7 cellular contexts compared by ENCODE assay signal in the genomic region with DNA sequence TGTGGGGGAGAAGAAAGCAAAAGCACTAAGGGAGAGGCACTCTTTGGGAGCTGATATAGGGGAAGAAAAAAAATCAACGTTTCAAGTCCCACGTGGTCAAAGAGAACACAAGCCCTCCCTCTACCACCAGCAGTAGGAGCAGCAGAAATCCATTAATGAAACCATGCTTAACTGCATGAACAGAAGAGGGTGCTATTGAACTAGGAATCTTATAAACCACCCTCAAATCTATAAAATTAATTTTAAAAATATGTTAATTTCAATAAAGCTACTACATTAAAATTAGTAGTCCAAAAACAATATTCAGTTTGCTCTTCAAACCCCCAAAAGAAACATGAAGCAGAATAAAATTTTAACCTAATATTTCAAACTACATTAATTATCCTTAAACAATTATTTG.
DNase-seq lines count a peak whose midpoint lies in the region; ATAC-seq and TF ChIP-seq lines count a peak whose summit lies in the region.

No MANE protein-coding gene starts in this region.

- no peak overlapping the region for H3K27ac ChIP-seq in GM23338 (ENCODE audit: low read depth)

- H3K79me2 ChIP-seq in GM23338 (replicated peaks; ENCODE audit: insufficient read depth): no peaks in the 10 kb centered on the region

- no peaks in the 10 kb centered on the region for H3K4me1 ChIP-seq in GM23338 (ENCODE audit: insufficient read depth)

- H3K27me3 Mint-ChIP-seq in GM23338 (ENCODE audit: insufficient read depth, low read depth, poor library complexity) (peaks cover 2% of the 10 kb centered on the region), osteocyte (ENCODE audit: unreplicated experiment) (peaks cover 3% of the 10 kb centered on the region)
- peaks cover 10% of the 10 kb centered on the region for H3K27me3 Mint-ChIP-seq in activated CD4-positive, alpha-beta T cell treated with anti-CD3 and anti-CD28 coated beads, Interleukin-2, amount 10 ng/mL, durations not matched to agents 7 days and 5 days

- H3K4me1 Mint-ChIP-seq in GM23338 (peaks cover 3% of the 10 kb centered on the region; the same call in 1 of the 3 replicates), osteocyte (ENCODE audit: unreplicated experiment) (peaks cover 5% of the 10 kb centered on the region)
- H3K4me1 Mint-ChIP-seq in activated CD4-positive, alpha-beta T cell treated with anti-CD3 and anti-CD28 coated beads, Interleukin-2, amount 10 ng/mL, durations not matched to agents 7 days and 5 days: no peaks in the 10 kb centered on the region

- no peaks in the 10 kb centered on the region for H3F3A ChIP-seq in GM23338 (replicated peaks; ENCODE audit: low read depth)

- CTCF ChIA-PET in activated CD4-positive, alpha-beta T cell treated with anti-CD3 and anti-CD28 coated beads, Interleukin-2, amount 10 ng/mL, durations not matched to agents 7 days and 5 days (lab: Charles Lee): interaction anchor here (0.9 to 1.1 kb wide), 2 partner anchors 11 to 91 kb away, joined by 3 read pairs; no protein-coding TSS in a partner anchor

- no peaks in the 10 kb centered on the region for H3K36me3 ChIP-seq in GM23338 (ENCODE audit: insufficient read depth)

- no peak overlapping the region for H3K4me2 ChIP-seq in GM23338

- no peak overlapping the region for H3K27ac Mint-ChIP-seq in GM23338
- H3K27ac Mint-ChIP-seq in osteocyte (ENCODE audit: unreplicated experiment): no peak overlapping the region
- no peak overlapping the region for H3K27ac Mint-ChIP-seq in activated CD4-positive, alpha-beta T cell treated with anti-CD3 and anti-CD28 coated beads, Interleukin-2, amount 10 ng/mL, durations not matched to agents 7 days and 5 days

- H3K4me3 Mint-ChIP-seq in GM23338 (no peak overlapping the region), osteocyte (ENCODE audit: unreplicated experiment) (no peak overlapping the region)
- no peak overlapping the region for H3K4me3 Mint-ChIP-seq in activated CD4-positive, alpha-beta T cell treated with anti-CD3 and anti-CD28 coated beads, Interleukin-2, amount 10 ng/mL, durations not matched to agents 7 days and 5 days

- in situ Hi-C loops in T47D (cut with HindIII; ENCODE audit: low pct_unique_long_range_greater_than_20kb, low sequenced_read_pairs): no loop called here

- ATAC-seq in GM23338: peak; percentile 77
- no peak for ATAC-seq in GM19395 (IDR thresholded peaks at IDR 0.05; ENCODE audit: unreplicated experiment)
- ATAC-seq in HG03196 (IDR thresholded peaks at IDR 0.05; ENCODE audit: unreplicated experiment): no peak

- no peaks in the 10 kb centered on the region for H3K27me3 ChIP-seq in GM23338 (ENCODE audit: insufficient read depth)

- H4K20me1 ChIP-seq in GM23338 (replicated peaks; ENCODE audit: insufficient read depth): no peaks in the 10 kb centered on the region

- DNase-seq in GM23338 (ENCODE audit: low spot score) (peak; percentile 68), NCI-H2081 (lab: John Stamatoyannopoulos, UW) (peak; percentile 80 to 88), T47D (ENCODE audit: low read depth in 1 of 2, low spot score in 1 of 2) (peak; percentile 30 to 66), osteocyte (ENCODE audit: extremely low spot score, unreplicated experiment) (no peak)
- DNase-seq in activated CD4-positive, alpha-beta T cell treated with anti-CD3 and anti-CD28 coated beads, Interleukin-2, amount 10 ng/mL, durations not matched to agents 7 days and 5 days: no peak

- H3K9me2 ChIP-seq in GM23338 (ENCODE audit: insufficient read depth): no peaks in the 10 kb centered on the region

- H3K9me3 Mint-ChIP-seq in GM23338 (peaks cover 6% of the 10 kb centered on the region; the same call in 2 of the 3 replicates), osteocyte (ENCODE audit: unreplicated experiment) (peaks cover 17% of the 10 kb centered on the region)
- H3K9me3 Mint-ChIP-seq in activated CD4-positive, alpha-beta T cell treated with anti-CD3 and anti-CD28 coated beads, Interleukin-2, amount 10 ng/mL, durations not matched to agents 7 days and 5 days: no peaks in the 10 kb centered on the region

- POLR2A ChIA-PET in activated CD4-positive, alpha-beta T cell treated with anti-CD3 and anti-CD28 coated beads, Interleukin-2, amount 10 ng/mL, durations not matched to agents 7 days and 5 days (lab: Charles Lee): no interaction called here

- peak; percentile 63 to 74 for TF ChIP-seq CTCF in GM23338 (conservative IDR thresholded peaks at IDR 0.05; ENCODE audit: low read depth in 2 of 2)
- TF ChIP-seq CTCF in osteocyte (IDR thresholded peaks at IDR 0.05): peak; percentile 67

- no peak overlapping the region for H3K4me3 ChIP-seq in GM23338

- H2AFZ ChIP-seq in GM23338: peak overlapping the region; percentile 74; the same call in 1 of the 2 replicates

- H3K36me3 Mint-ChIP-seq in GM23338 (ENCODE audit: low read depth) (no peaks in the 10 kb centered on the region), osteocyte (ENCODE audit: unreplicated experiment) (peaks cover 3% of the 10 kb centered on the region)
- H3K36me3 Mint-ChIP-seq in activated CD4-positive, alpha-beta T cell treated with anti-CD3 and anti-CD28 coated beads, Interleukin-2, amount 10 ng/mL, durations not matched to agents 7 days and 5 days (ENCODE audit: low read depth): no peaks in the 10 kb centered on the region

TF ChIP-seq in GM23338, 12 proteins besides CTCF, POLR2A, EP300 and RAD21:
- TF ChIP-seq POLR2AphosphoS5 (IDR thresholded peaks at IDR 0.05; ENCODE audit: low read depth): no peak
- TF ChIP-seq EZH2phosphoT487 (IDR thresholded peaks at IDR 0.05; ENCODE audit: unreplicated experiment): no peak
- TF ChIP-seq ZNF462 (CRISPR knock-in tag; IDR thresholded peaks at IDR 0.05): no peak
- no peak for TF ChIP-seq ZNF114 (CRISPR knock-in tag; IDR thresholded peaks at IDR 0.05)

Comparison
In these comparisons a context has a peak if more than half of its experiments do, and no peak if none do; other contexts are left out.
1. DNase-seq: peak in GM23338 (single experiment), NCI-H2081 (2 of 2) and T47D (2 of 2); none in osteocyte (single experiment) and activated CD4-positive, alpha-beta T cell treated with anti-CD3 and anti-CD28 coated beads, Interleukin-2, amount 10 ng/mL, durations not matched to agents 7 days and 5 days (single experiment).